8 cellular contexts compared by ENCODE assay signal in the genomic region with DNA sequence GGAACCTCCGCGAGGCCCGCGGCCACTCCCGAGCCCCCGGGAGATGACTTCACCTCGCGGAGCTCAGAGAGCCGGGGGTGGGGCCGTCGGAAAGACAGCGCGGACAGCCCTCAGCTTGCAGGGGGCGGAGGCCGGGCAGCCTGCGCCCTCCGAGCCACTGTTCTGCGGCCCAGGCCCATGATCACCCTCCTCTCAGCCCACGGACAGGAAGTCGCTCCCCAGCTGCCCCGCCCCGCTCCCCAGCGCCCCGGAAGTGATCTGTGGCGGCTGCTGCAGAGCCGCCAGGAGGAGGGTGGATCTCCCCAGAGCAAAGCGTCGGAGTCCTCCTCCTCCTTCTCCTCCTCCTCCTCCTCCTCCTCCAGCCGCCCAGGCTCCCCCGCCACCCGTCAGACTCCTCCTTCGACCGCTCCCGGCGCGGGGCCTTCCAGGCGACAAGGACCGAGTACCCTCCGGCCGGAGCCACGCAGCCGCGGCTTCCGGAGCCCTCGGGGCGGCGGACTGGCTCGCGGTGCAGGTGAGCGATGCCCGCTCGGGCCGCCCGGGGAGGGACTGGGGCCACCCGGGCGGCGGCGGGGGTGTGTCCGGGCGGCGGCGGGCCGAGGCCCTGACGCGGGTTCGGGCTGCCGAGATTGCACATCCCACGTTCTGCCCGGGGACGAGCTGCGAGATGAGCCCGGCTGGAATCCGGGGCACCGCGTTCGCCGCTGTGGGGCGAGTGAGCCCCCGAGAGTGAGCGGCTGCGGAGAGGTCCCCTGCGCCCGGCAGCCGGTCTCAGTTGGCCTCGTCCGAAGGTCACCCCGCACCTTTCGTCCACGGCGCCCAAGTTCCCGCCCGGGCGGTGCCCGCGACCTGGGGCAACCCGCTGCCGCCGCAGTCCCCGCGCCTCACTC. TPM values are rescaled to one million over a fixed set of nuclear protein-coding genes. Genes with fewer than 3 reads are reported as not detected.
DNase-seq lines count a peak whose midpoint lies in the region; ATAC-seq and TF ChIP-seq lines count a peak whose summit lies in the region.

A gene with protein sequence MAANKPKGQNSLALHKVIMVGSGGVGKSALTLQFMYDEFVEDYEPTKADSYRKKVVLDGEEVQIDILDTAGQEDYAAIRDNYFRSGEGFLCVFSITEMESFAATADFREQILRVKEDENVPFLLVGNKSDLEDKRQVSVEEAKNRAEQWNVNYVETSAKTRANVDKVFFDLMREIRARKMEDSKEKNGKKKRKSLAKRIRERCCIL (plus strand): TSS at position 261 of the 890 bp plus-strand sequence. CDS start 63,096 bp downstream, outside the sequence.

- H3K79me2 ChIP-seq in PC-9 (ENCODE audit: low read depth): peaks cover 63% of the 10 kb centered on the region

- no peaks in the 10 kb centered on the region for H3K9me3 ChIP-seq in PC-9 (ENCODE audit: insufficient read depth, low read depth)

- H3F3A ChIP-seq in PC-9 (ENCODE audit: insufficient read depth, low read depth): peaks cover 15% of the 10 kb centered on the region; the same call in 1 of the 2 replicates

- no TSS peak for BruUV-seq in PC-9 (replicated peaks; lab: Mats Ljungman, UMichigan)

- H3K36me3 Mint-ChIP-seq in IgD-negative memory B cell: peaks cover 2% of the 10 kb centered on the region

- TF ChIP-seq CTCF in PC-9 (conservative IDR thresholded peaks at IDR 0.05): no peak
- no peak for TF ChIP-seq CTCF in epithelial cell of proximal tubule (conservative IDR thresholded peaks at IDR 0.05; ENCODE audit: low read depth, low read length)

- peak; percentile 93 for ATAC-seq in GM21529 (IDR thresholded peaks at IDR 0.05; ENCODE audit: unreplicated experiment)

- no peaks in the 10 kb centered on the region for H3K27me3 ChIP-seq in PC-9 (ENCODE audit: insufficient read depth, low read depth)

- DNase-seq in DMS153 (lab: John Stamatoyannopoulos, UW) (peak; percentile 87), PC-9 (peak; percentile 90 to 96), epithelial cell of proximal tubule (ENCODE audit: low read depth) (no peak), mucosa of gallbladder (ENCODE audit: low spot score) (peak; percentile 92)
- DNase-seq in activated T-cell treated with anti-CD3 and anti-CD28 coated beads, Interleukin-2, amount 50 U/mL, for 1 hour: peak; percentile 90
- peak; percentile 84 for DNase-seq in stimulated activated CD8-positive, alpha-beta memory T cell treated with anti-CD3 and anti-CD28 coated beads, Interleukin-4, amount 100 ng/mL, for 24 hours (ENCODE audit: low read depth)

- intact Hi-C loops in PC-9 (cut with micrococcal nuclease; ENCODE audit: unreplicated experiment): loop anchor here (1.0 to 2.0 kb wide), 4 partner anchors 35 to 326 kb away; no protein-coding TSS in a partner anchor

- no peaks in the 10 kb centered on the region for H3K9me3 Mint-ChIP-seq in IgD-negative memory B cell

- H3K36me3 ChIP-seq in PC-9 (ENCODE audit: low read depth): no peaks in the 10 kb centered on the region

- H2AFZ ChIP-seq in PC-9: peak within 1 kb of the TSS; percentile 84

- peak within 1 kb of the TSS; percentile 92 to 98 (median 96) for H3K27ac Mint-ChIP-seq in IgD-negative memory B cell

- H3K4me3 Mint-ChIP-seq in IgD-negative memory B cell: peak within 1 kb of the TSS; percentile 91 to 99 (median 95)

- peaks cover 42% of the 10 kb centered on the region for H3K4me1 ChIP-seq in PC-9 (replicated peaks; ENCODE audit: insufficient read depth)

- peaks cover 5% of the 10 kb centered on the region; the same call in 1 of the 2 replicates for H3K9me2 ChIP-seq in PC-9 (ENCODE audit: insufficient read depth)

- POLR2A ChIA-PET in PC-9 (lab: Charles Lee; ENCODE audit: unreplicated experiment): interaction anchor here (0.5 to 1.0 kb wide), 4 partner anchors 9 to 326 kb away, joined by 3 to 6 read pairs (median 4); a partner anchor contains a TSS

- peak within 1 kb of the TSS; percentile 87 for H3K27ac ChIP-seq in PC-9

- CTCF ChIA-PET in PC-9 (lab: Charles Lee): interaction anchor here (0.7 to 1.4 kb wide), 4 partner anchors 43 to 475 kb away, joined by 3 to 9 read pairs (median 4); no protein-coding TSS in a partner anchor

- H3K4me3 ChIP-seq in PC-9 (peak within 1 kb of the TSS; percentile 75), epithelial cell of proximal tubule (ENCODE audit: low read depth, low read length) (peak within 1 kb of the TSS; percentile 80)

- no peaks in the 10 kb centered on the region for H3K27me3 Mint-ChIP-seq in IgD-negative memory B cell

- H3K4me2 ChIP-seq in PC-9: peak within 1 kb of the TSS; percentile 78

- peaks cover 26% of the 10 kb centered on the region for H4K20me1 ChIP-seq in PC-9 (ENCODE audit: insufficient read depth)

- H3K4me1 Mint-ChIP-seq in IgD-negative memory B cell: peaks cover 29 to 49% (median 31%) of the 10 kb centered on the region in 3 donors

RNA-seq across cellular contexts. Expression of the gene that starts here (rescaled TPM):
- polyA plus RNA-seq in IgD-negative memory B cell: 36.0 TPM
- total RNA-seq in PC-9 (2021) (34.3 and 36.8 TPM in 2 replicates), epithelial cell of proximal tubule (23.8 and 24.2 TPM in 2 replicates), mucosa of gallbladder (46.7 TPM)
